ENCODE assay signal across 26 cellular contexts in genomic region chr1:205239078-205239477, GRCh38. TPM values are rescaled to one million over a fixed set of nuclear protein-coding genes. Genes with fewer than 3 reads are reported as not detected.
DNase-seq lines count a peak whose midpoint lies in the region; ATAC-seq, FAIRE-seq and TF ChIP-seq lines count a peak whose summit lies in the region.
"Had no signal": no experiment of that assay in that cellular context is flagged by ENCODE, and none has a peak within 500 bp of the region (broad histone marks: within the 10 kb centered on the region; RNA-seq: fewer than 3 reads in every experiment).

No MANE protein-coding gene starts in this region.

- intact Hi-C loops in activated CD8-positive, alpha-beta T cell treated with anti-CD3 and anti-CD28 coated beads for 36 hours (cut with micrococcal nuclease): no loop called here
- intact Hi-C loops in Calu3 (cut with micrococcal nuclease; ENCODE audit: unreplicated experiment): no loop called here

- no peak overlapping the region for H3K4me3 Mint-ChIP-seq in activated CD8-positive, alpha-beta T cell treated with anti-CD3 and anti-CD28 coated beads for 36 hours
- no peak overlapping the region for H3K4me3 Mint-ChIP-seq in activated CD8-positive, alpha-beta T cell treated with anti-CD3 and anti-CD28 coated beads, Interleukin-2, amount 10 ng/mL, durations not matched to agents 7 days and 5 days
- H3K4me3 Mint-ChIP-seq in brain (no peak overlapping the region), Calu3 (ENCODE audit: low read depth, unreplicated experiment) (no peak overlapping the region)
- H3K4me3 Mint-ChIP-seq: activated CD4-positive, alpha-beta memory T cell treated with anti-CD3 and anti-CD28 coated beads, Interleukin-2, amount 10 ng/mL, durations not matched to agents 7 days and 5 days; CD8-positive, alpha-beta memory T cell; neural progenitor cell had no signal

- no peaks in the 10 kb centered on the region for H3K36me3 ChIP-seq in BLaER1 treated with 17β-estradiol and CSF1 and Interleukin-3, amounts not matched to agents 10 nM and 100 nM
- H3K36me3 ChIP-seq in neuronal stem cell (replicated peaks in 1 of 2; ENCODE audit: control insufficient read depth in 2 of 2, insufficient read depth in 2 of 2, low read length in 2 of 2): peaks cover 0 to 11% of the 10 kb centered on the region in 2 donors
- H3K36me3 ChIP-seq: brain microvascular endothelial cell, colonic mucosa, HAP-1, lower lobe of right lung, neural progenitor cell had no signal

- no peak overlapping the region for H2BK5ac ChIP-seq in neuronal stem cell (ENCODE audit: low read length)

- no peaks in the 10 kb centered on the region for H3K27me3 ChIP-seq in BLaER1 treated with 17β-estradiol and CSF1 and Interleukin-3, amounts not matched to agents 10 nM and 100 nM
- no peaks in the 10 kb centered on the region for H3K27me3 ChIP-seq in neuronal stem cell (ENCODE audit: control insufficient read depth in 3 of 3, insufficient read depth in 3 of 3, low read depth in 1 of 3, low read length in 3 of 3)
- H3K27me3 ChIP-seq: brain microvascular endothelial cell, colonic mucosa, neural progenitor cell, upper lobe of left lung had no signal

- CTCF ChIA-PET in activated CD8-positive, alpha-beta T cell treated with anti-CD3 and anti-CD28 coated beads for 36 hours (lab: Charles Lee): interaction anchor here (0.5 to 17.4 kb wide), 8 partner anchors 8 to 246 kb away, joined by 3 to 411 read pairs (median 6); partner anchors contain the start of genes RBBP5 and TMCC2
- CTCF ChIA-PET in activated CD8-positive, alpha-beta T cell treated with anti-CD3 and anti-CD28 coated beads, Interleukin-2, amount 10 ng/mL, durations not matched to agents 7 days and 5 days (lab: Charles Lee): interaction anchor here (0.6 to 24.8 kb wide), 5 partner anchors 11 to 104 kb away, joined by 3 to 509 read pairs (median 3); partner anchors contain the start of gene TMCC2
- CTCF ChIA-PET in Calu3 (lab: Charles Lee): no interaction called here

- H4K8ac ChIP-seq in neuronal stem cell (ENCODE audit: low read depth, low read length): peak overlapping the region; percentile 33

- H3K4me3 ChIP-seq in BLaER1 treated with 17β-estradiol and CSF1 and Interleukin-3, amounts not matched to agents 10 nM and 100 nM: no peak overlapping the region
- no peak overlapping the region for H3K4me3 ChIP-seq in neuronal stem cell (ENCODE audit: low read length in 2 of 2)
- H3K4me3 ChIP-seq: colonic mucosa, HAP-1, lower lobe of right lung, neural progenitor cell, upper lobe of left lung had no signal

- peak overlapping the region; percentile 4 for H3K23ac ChIP-seq in neuronal stem cell (ENCODE audit: low read depth, low read length, poor library complexity)

- peaks cover 37% of the 10 kb centered on the region for H3K4me1 Mint-ChIP-seq in activated CD8-positive, alpha-beta T cell treated with anti-CD3 and anti-CD28 coated beads for 36 hours (ENCODE audit: low read depth)
- peaks cover 9% of the 10 kb centered on the region for H3K4me1 Mint-ChIP-seq in activated CD8-positive, alpha-beta T cell treated with anti-CD3 and anti-CD28 coated beads, Interleukin-2, amount 10 ng/mL, durations not matched to agents 7 days and 5 days (ENCODE audit: low read depth)
- H3K4me1 Mint-ChIP-seq in brain (peaks cover 73% of the 10 kb centered on the region), Calu3 (ENCODE audit: low read depth, unreplicated experiment) (no peaks in the 10 kb centered on the region)

- no peak overlapping the region for H3K9ac ChIP-seq in BLaER1 treated with 17β-estradiol and CSF1 and Interleukin-3, amounts not matched to agents 10 nM and 100 nM
- no peak overlapping the region for H3K9ac ChIP-seq in neuronal stem cell (ENCODE audit: low read depth, low read length, poor library complexity)
- H3K9ac ChIP-seq: neural progenitor cell had no signal

- no peaks in the 10 kb centered on the region for H4K20me1 ChIP-seq in BLaER1 treated with 17β-estradiol and CSF1 and Interleukin-3, amounts not matched to agents 10 nM and 100 nM

- no peak overlapping the region for H3K4ac ChIP-seq in neuronal stem cell (ENCODE audit: low read length)

- no peak overlapping the region for H2BK12ac ChIP-seq in neuronal stem cell (ENCODE audit: low read length)

- H3K27ac Mint-ChIP-seq in activated CD8-positive, alpha-beta T cell treated with anti-CD3 and anti-CD28 coated beads for 36 hours: peak overlapping the region; percentile 44
- H3K27ac Mint-ChIP-seq in activated CD8-positive, alpha-beta T cell treated with anti-CD3 and anti-CD28 coated beads, Interleukin-2, amount 10 ng/mL, durations not matched to agents 7 days and 5 days: no peak overlapping the region
- H3K27ac Mint-ChIP-seq in brain (peak overlapping the region in 3 of 5 experiments; percentile 38 to 77 (median 42)), Calu3 (ENCODE audit: unreplicated experiment) (no peak overlapping the region)
- H3K27ac Mint-ChIP-seq: activated CD4-positive, alpha-beta memory T cell treated with anti-CD3 and anti-CD28 coated beads, Interleukin-2, amount 10 ng/mL, durations not matched to agents 7 days and 5 days; CD8-positive, alpha-beta memory T cell; neural progenitor cell had no signal

- no peak overlapping the region for H4K91ac ChIP-seq in neuronal stem cell (ENCODE audit: low read depth, low read length, poor library complexity)

- H2AFZ ChIP-seq in neuronal stem cell (ENCODE audit: low read length): no peak overlapping the region
- H2AFZ ChIP-seq: neural progenitor cell had no signal

- no peak for FAIRE-seq in H54 (lab: Jason Lieb, UNC)
- FAIRE-seq: A204.1, endometrium, islet of Langerhans had no signal

- DNase-seq in activated CD8-positive, alpha-beta T cell treated with anti-CD3 and anti-CD28 coated beads for 36 hours: no peak
- no peak for DNase-seq in activated CD8-positive, alpha-beta T cell treated with anti-CD3 and anti-CD28 coated beads, Interleukin-2, amount 10 ng/mL, durations not matched to agents 7 days and 5 days
- DNase-seq in neuronal stem cell (ENCODE audit: low spot score): no peak
- no peak for DNase-seq in H54 (ENCODE audit: insufficient read length, low spot score)
- DNase-seq in Calu3: no peak
- DNase-seq: activated CD4-positive, alpha-beta memory T cell treated with anti-CD3 and anti-CD28 coated beads, Interleukin-2, amount 10 ng/mL, durations not matched to agents 7 days and 5 days; AML-193; brain microvascular endothelial cell; CD8-positive, alpha-beta memory T cell; colonic mucosa; DMS79; KG1; lower lobe of right lung; NCI-H1417 treated with DMSO at 0.1 percent for 48 hours; OCI-M1; stimulated activated CD8-positive, alpha-beta memory T cell treated with anti-CD3 and anti-CD28 coated beads, Interleukin-4, amount 100 ng/mL, for 48 hours; upper lobe of left lung; WERI-Rb-1 had no signal

- peaks cover 12% of the 10 kb centered on the region for H3K36me3 Mint-ChIP-seq in activated CD8-positive, alpha-beta T cell treated with anti-CD3 and anti-CD28 coated beads for 36 hours (ENCODE audit: low read depth)
- no peaks in the 10 kb centered on the region for H3K36me3 Mint-ChIP-seq in activated CD8-positive, alpha-beta T cell treated with anti-CD3 and anti-CD28 coated beads, Interleukin-2, amount 10 ng/mL, durations not matched to agents 7 days and 5 days (ENCODE audit: low read depth)
- H3K36me3 Mint-ChIP-seq in brain (peaks cover 13% of the 10 kb centered on the region), Calu3 (ENCODE audit: insufficient read depth, unreplicated experiment) (no peaks in the 10 kb centered on the region)

- BruUV-seq in Calu3 (replicated peaks; lab: Mats Ljungman, UMichigan): no TSS peak

- no peaks in the 10 kb centered on the region for H3K79me1 ChIP-seq in neuronal stem cell (ENCODE audit: low read depth, low read length)

- ATAC-seq in activated CD8-positive, alpha-beta T cell treated with anti-CD3 and anti-CD28 coated beads for 36 hours: no peak
- no peak for ATAC-seq in activated CD8-positive, alpha-beta T cell treated with anti-CD3 and anti-CD28 coated beads, Interleukin-2, amount 10 ng/mL, durations not matched to agents 7 days and 5 days
- ATAC-seq in GM19455 (IDR thresholded peaks at IDR 0.05; ENCODE audit: unreplicated experiment): no peak
- ATAC-seq: lower lobe of right lung had no signal

- no peaks in the 10 kb centered on the region for H3K9me3 ChIP-seq in BLaER1 treated with 17β-estradiol and CSF1 and Interleukin-3, amounts not matched to agents 10 nM and 100 nM (replicated peaks in 1 of 11)
- no peaks in the 10 kb centered on the region for H3K9me3 ChIP-seq in neuronal stem cell (replicated peaks in 1 of 2; ENCODE audit: control insufficient read depth in 2 of 2, insufficient read depth in 1 of 2, low read depth in 1 of 2, low read length in 2 of 2)
- H3K9me3 ChIP-seq: colonic mucosa, HAP-1, lower lobe of right lung, upper lobe of left lung had no signal

- H3K27ac ChIP-seq in BLaER1 treated with 17β-estradiol and CSF1 and Interleukin-3, amounts not matched to agents 10 nM and 100 nM: no peak overlapping the region
- no peak overlapping the region for H3K27ac ChIP-seq in neuronal stem cell (replicated peaks; ENCODE audit: low read length)
- H3K27ac ChIP-seq: brain microvascular endothelial cell, colonic mucosa, lower lobe of right lung, neural progenitor cell, WERI-Rb-1 had no signal

- peaks cover 16 to 34% (median 32%) of the 10 kb centered on the region in 10 experiments for H3K4me1 ChIP-seq in BLaER1 treated with 17β-estradiol and CSF1 and Interleukin-3, amounts not matched to agents 10 nM and 100 nM
- H3K4me1 ChIP-seq in neuronal stem cell (ENCODE audit: control insufficient read depth in 2 of 2, insufficient read depth in 1 of 2, low read depth in 1 of 2, low read length in 2 of 2): peaks cover 0 to 1% of the 10 kb centered on the region in 2 donors
- H3K4me1 ChIP-seq: colonic mucosa, HAP-1, neural progenitor cell had no signal

- no peak overlapping the region for H2BK15ac ChIP-seq in neuronal stem cell (ENCODE audit: low read length)

- H3K9me3 Mint-ChIP-seq in activated CD8-positive, alpha-beta T cell treated with anti-CD3 and anti-CD28 coated beads for 36 hours: no peaks in the 10 kb centered on the region
- H3K9me3 Mint-ChIP-seq in activated CD8-positive, alpha-beta T cell treated with anti-CD3 and anti-CD28 coated beads, Interleukin-2, amount 10 ng/mL, durations not matched to agents 7 days and 5 days (ENCODE audit: insufficient read depth): no peaks in the 10 kb centered on the region
- H3K9me3 Mint-ChIP-seq in brain (no peaks in the 10 kb centered on the region), Calu3 (ENCODE audit: low read depth, unreplicated experiment) (no peaks in the 10 kb centered on the region)
- H3K9me3 Mint-ChIP-seq: activated CD4-positive, alpha-beta memory T cell treated with anti-CD3 and anti-CD28 coated beads, Interleukin-2, amount 10 ng/mL, durations not matched to agents 7 days and 5 days; CD8-positive, alpha-beta memory T cell; neural progenitor cell had no signal

- H3K4me2 ChIP-seq in BLaER1 treated with 17β-estradiol and CSF1 and Interleukin-3, amounts not matched to agents 10 nM and 100 nM: peak overlapping the region in 9 of 11 experiments; percentile 25 to 64 (median 44); a peak in 17 of 22 replicates
- H3K4me2 ChIP-seq in neuronal stem cell (ENCODE audit: insufficient read depth, low read length, poor library complexity, severe bottlenecking): no peak overlapping the region
- H3K4me2 ChIP-seq: neural progenitor cell had no signal

- WGBS in neuronal stem cell (ENCODE audit: extremely low coverage in 2 of 2, insufficient read length in 2 of 2, insufficient replicate concordance in 1 of 2), 2 donors: no CpG with 5 or more reads among the region's 3 CpGs

- no peak overlapping the region for H2BK120ac ChIP-seq in neuronal stem cell (ENCODE audit: low read depth, low read length)

- no peak overlapping the region for H2AK5ac ChIP-seq in neuronal stem cell (ENCODE audit: low read depth, low read length)

- no peak for TF ChIP-seq CTCF in activated CD8-positive, alpha-beta T cell treated with anti-CD3 and anti-CD28 coated beads for 36 hours (IDR thresholded peaks at IDR 0.05)
- TF ChIP-seq CTCF in brain (conservative IDR thresholded peaks at IDR 0.05) (no peak), Calu3 (IDR thresholded peaks at IDR 0.05; ENCODE audit: unreplicated experiment) (no peak)

- no peaks in the 10 kb centered on the region for H3K27me3 Mint-ChIP-seq in activated CD8-positive, alpha-beta T cell treated with anti-CD3 and anti-CD28 coated beads for 36 hours
- H3K27me3 Mint-ChIP-seq in activated CD8-positive, alpha-beta T cell treated with anti-CD3 and anti-CD28 coated beads, Interleukin-2, amount 10 ng/mL, durations not matched to agents 7 days and 5 days (ENCODE audit: low read depth): peaks cover 2% of the 10 kb centered on the region
- H3K27me3 Mint-ChIP-seq in brain: peaks cover 4% of the 10 kb centered on the region
- no peaks in the 10 kb centered on the region for H3K27me3 Mint-ChIP-seq in Calu3 (ENCODE audit: unreplicated experiment)

- TF ChIP-seq POLR2A in H54 (IDR thresholded peaks at IDR 0.05; ENCODE audit: low read depth, low read length): no peak

- no peak overlapping the region for H3K14ac ChIP-seq in neuronal stem cell (ENCODE audit: low read length)

- POLR2A ChIA-PET in activated CD8-positive, alpha-beta T cell treated with anti-CD3 and anti-CD28 coated beads for 36 hours (lab: Charles Lee): interaction anchor here (0.6 to 2.7 kb wide), 5 partner anchors 8 to 105 kb away, joined by 3 to 8 read pairs (median 3); no protein-coding TSS in a partner anchor
- POLR2A ChIA-PET in activated CD8-positive, alpha-beta T cell treated with anti-CD3 and anti-CD28 coated beads, Interleukin-2, amount 10 ng/mL, durations not matched to agents 7 days and 5 days (lab: Charles Lee): no interaction called here

- H3K18ac ChIP-seq in neuronal stem cell (ENCODE audit: low read length): no peak overlapping the region

RNA-seq across cellular contexts. Expression of gene TMCC2, which starts 11.3 kb away (rescaled TPM):
- total RNA-seq in activated CD8-positive, alpha-beta T cell treated with anti-CD3 and anti-CD28 coated beads for 36 hours: 1 to 10 TPM; 6.6 to 7.1 TPM
- 1 to 10 TPM; 2.6 to 2.7 TPM for total RNA-seq in activated CD8-positive, alpha-beta T cell treated with anti-CD3 and anti-CD28 coated beads, Interleukin-2, amount 10 ng/mL, durations not matched to agents 7 days and 5 days
- 106 TPM for polyA plus RNA-seq in brain (ENCODE audit: insufficient read depth, low read depth, low replicate concordance)
- 13.3 TPM for polyA plus RNA-seq in neuronal stem cell (2013, experiment 1 of 2)
- 12.9 TPM for polyA plus RNA-seq in neuronal stem cell (2013, experiment 2 of 2)
- total RNA-seq in Calu3 (2022): 0.33 and 0.37 TPM in 2 replicates

RNA-seq across cellular contexts. Expression of gene DSTYK, which starts 27.6 kb away (rescaled TPM):
- 10 to 100 TPM; 10.0 to 10.7 TPM for total RNA-seq in activated CD8-positive, alpha-beta T cell treated with anti-CD3 and anti-CD28 coated beads for 36 hours
- 10 to 100 TPM in 1 of 2 experiments, 1 to 10 TPM in 1; 9.7 to 10.4 TPM for total RNA-seq in activated CD8-positive, alpha-beta T cell treated with anti-CD3 and anti-CD28 coated beads, Interleukin-2, amount 10 ng/mL, durations not matched to agents 7 days and 5 days
- 9.4 TPM for polyA plus RNA-seq in brain (ENCODE audit: insufficient read depth, low read depth, low replicate concordance)
- polyA plus RNA-seq in neuronal stem cell (2013, experiment 1 of 2): 6.2 TPM
- polyA plus RNA-seq in neuronal stem cell (2013, experiment 2 of 2): 6.4 TPM
- total RNA-seq in Calu3 (2022): 8.3 and 8.6 TPM in 2 replicates

Comparison
In these comparisons a context has a peak if more than half of its experiments do, and no peak if none do; other contexts are left out.
1. H3K27ac Mint-ChIP-seq: peak in activated CD8-positive, alpha-beta T cell treated with anti-CD3 and anti-CD28 coated beads for 36 hours (single experiment) and brain (3 of 5); none in activated CD8-positive, alpha-beta T cell treated with anti-CD3 and anti-CD28 coated beads, Interleukin-2, amount 10 ng/mL, durations not matched to agents 7 days and 5 days (single experiment) and Calu3 (single experiment).